In genomic region chr5:73152411-73153388, GRCh38 we compare ENCODE assay signal across 2 cellular contexts.
TF ChIP-seq lines count a peak whose summit lies in the region.

No MANE protein-coding gene starts in this region.

TF ChIP-seq in IMR-90, 13 proteins besides CTCF, POLR2A, EP300 and RAD21:
- TF ChIP-seq RCOR1 (IDR thresholded peaks at IDR 0.05; ENCODE audit: insufficient replicate concordance, low read length) (no peak), ELK1 (IDR thresholded peaks at IDR 0.05; ENCODE audit: borderline replicate concordance, low read depth, low read length) (no peak), SMC3 (IDR thresholded peaks at IDR 0.05; ENCODE audit: low read depth, low read length) (no peak), USF2 (IDR thresholded peaks at IDR 0.05; ENCODE audit: low read depth, low read length) (no peak), RFX5 (IDR thresholded peaks at IDR 0.05; ENCODE audit: low read depth, low read length) (no peak), FOS (IDR thresholded peaks at IDR 0.05; ENCODE audit: low read depth, low read length) (no peak), CHD1 (IDR thresholded peaks at IDR 0.05; ENCODE audit: low read depth, low read length) (no peak), MAFK (IDR thresholded peaks at IDR 0.05; ENCODE audit: low read depth, low read length) (no peak), MXI1 (IDR thresholded peaks at IDR 0.05; ENCODE audit: borderline replicate concordance, low read depth, low read length) (no peak), MAZ (IDR thresholded peaks at IDR 0.05; ENCODE audit: borderline replicate concordance, low read depth, low read length) (no peak), CEBPB (IDR thresholded peaks at IDR 0.05; ENCODE audit: low read depth, low read length) (no peak)

TF ChIP-seq in endothelial cell of umbilical vein, 7 proteins besides CTCF, POLR2A, EP300 and RAD21:
- no peak for TF ChIP-seq MYC (IDR thresholded peaks at IDR 0.05; ENCODE audit: low read depth, low read length)
- TF ChIP-seq MAX (IDR thresholded peaks at IDR 0.05; ENCODE audit: insufficient read depth, insufficient read length): no peak
- no peak for TF ChIP-seq FOS (IDR thresholded peaks at IDR 0.05; ENCODE audit: borderline replicate concordance, insufficient read depth, low read length)
- TF ChIP-seq GATA2 (IDR thresholded peaks at IDR 0.05; ENCODE audit: insufficient read depth, insufficient read length, low read depth, low read length): no peak
- TF ChIP-seq JUN (IDR thresholded peaks at IDR 0.05; ENCODE audit: borderline replicate concordance, insufficient read depth, insufficient read length, low read depth): no peak
- TF ChIP-seq EZH2 (IDR thresholded peaks at IDR 0.05; ENCODE audit: borderline replicate concordance, low read depth, low read length, severe bottlenecking): no peak
- no peak for TF ChIP-seq POLR2AphosphoS5 (IDR thresholded peaks at IDR 0.05; ENCODE audit: insufficient read depth, low read depth, low read length)
TF ChIP-seq in endothelial cell of umbilical vein: peak in this region for 0.
